ENCODE assay signal across 4 cellular contexts in genomic region chr17:27838607-27839006, GRCh38. TPM values are rescaled to one million over a fixed set of nuclear protein-coding genes. Genes with fewer than 3 reads are reported as not detected.
"Had no signal": no experiment of that assay in that cellular context is flagged by ENCODE, and none has a peak within 500 bp of the region (broad histone marks: within the 10 kb centered on the region; RNA-seq: fewer than 3 reads in every experiment).

No MANE protein-coding gene starts in this region.

RNA-seq across cellular contexts. Expression of gene NOS2, which starts 38.3 kb away (rescaled TPM):
- total RNA-seq: LHCN-M2, MCF 10A, OCI-LY7, PC-3 had no signal
